In genomic region chr3:187169231-187169960, GRCh38 we compare ENCODE assay signal across 19 cellular contexts. TPM values are rescaled to one million over a fixed set of nuclear protein-coding genes. Genes with fewer than 3 reads are reported as not detected.
DNase-seq lines count a peak whose midpoint lies in the region; ATAC-seq and TF ChIP-seq lines count a peak whose summit lies in the region.
"Had no signal": no experiment of that assay in that cellular context is flagged by ENCODE, and none has a peak within 500 bp of the region (broad histone marks: within the 10 kb centered on the region; RNA-seq: fewer than 3 reads in every experiment).

No MANE protein-coding gene starts in this region.

- peak overlapping the region; percentile 39 for H2BK120ac ChIP-seq in trophoblast cell (ENCODE audit: insufficient read depth, low read length, poor library complexity)

- peaks cover 0 to 3% (median 2%) of the 10 kb centered on the region in 4 donors for H3K4me1 Mint-ChIP-seq in naive thymus-derived CD8-positive, alpha-beta T cell

- intact Hi-C loops in tibial artery (cut with DNase I; ENCODE audit: low total_unique reads): loop anchor here (10.0 kb wide), 1 partner anchor 55 kb away; no protein-coding TSS in a partner anchor

- H3K27me3 ChIP-seq in SJSA1 (replicated peaks): no peaks in the 10 kb centered on the region
- no peaks in the 10 kb centered on the region for H3K27me3 ChIP-seq in trophoblast cell (ENCODE audit: insufficient read depth, low read length)
- no peaks in the 10 kb centered on the region for H3K27me3 ChIP-seq in tibial artery
- H3K27me3 ChIP-seq: BE2C, MG63 had no signal

- no peak overlapping the region for H2BK5ac ChIP-seq in trophoblast cell (ENCODE audit: low read depth, low read length, poor library complexity)

- H4K91ac ChIP-seq in trophoblast cell (ENCODE audit: low read depth, low read length): no peak overlapping the region

- H3K4me1 ChIP-seq in SJSA1 (replicated peaks) (peaks cover 18% of the 10 kb centered on the region), trophoblast cell (ENCODE audit: control insufficient read depth in 1 of 2, insufficient read depth in 2 of 2, low read length in 2 of 2) (peaks cover 0 to 9% of the 10 kb centered on the region in 2 experiments), tibial artery (peaks cover 0 to 29% (median 20%) of the 10 kb centered on the region in 4 donors)
- H3K4me1 ChIP-seq: BE2C had no signal

- no peak overlapping the region for H4K12ac ChIP-seq in trophoblast cell (ENCODE audit: low read depth, low read length)

- H2BK12ac ChIP-seq in trophoblast cell (ENCODE audit: low read length): peak overlapping the region; percentile 81

- DNase-seq in LNCaP clone FGC (ENCODE audit: low read depth): peak; percentile 11
- DNase-seq in SJSA1 (ENCODE audit: low read depth in 1 of 2, low spot score in 2 of 2): peak in 1 of 2 experiments; percentile 17
- DNase-seq in trophoblast cell: peak; percentile 20 to 85
- DNase-seq in NCI-H510A (lab: John Stamatoyannopoulos, UW): no peak
- no peak for DNase-seq in tibial artery
- no peak for DNase-seq in naive thymus-derived CD8-positive, alpha-beta T cell
- DNase-seq: BE2C; Calu3; CD4-positive, alpha-beta T cell; DMS53; KG1; MG63; NCI-H1092; NCI-H2081 treated with DMSO at 0.1 percent for 48 hours; NCI-H524; SHP77 treated with DMSO at 0.1 percent for 48 hours had no signal

- H3K9ac ChIP-seq in trophoblast cell (ENCODE audit: low read length): no peak overlapping the region

- H2AK5ac ChIP-seq in trophoblast cell (ENCODE audit: low read length): no peak overlapping the region

- no peak overlapping the region for H3K4ac ChIP-seq in trophoblast cell (ENCODE audit: low read depth, low read length)

- H3K27ac ChIP-seq in SJSA1 (peak overlapping the region; percentile 24; the same call in 1 of the 2 replicates), trophoblast cell (ENCODE audit: low read depth, low read length) (no peak overlapping the region), tibial artery (no peak overlapping the region)

- no peaks in the 10 kb centered on the region for H3K79me2 ChIP-seq in trophoblast cell (ENCODE audit: control insufficient read depth, insufficient read depth, low read length, poor library complexity)

- no CpG with 5 or more reads among the region's 2 CpGs for WGBS in trophoblast cell (ENCODE audit: extremely low coverage, insufficient coverage, insufficient read length)

- TF ChIP-seq CTCF in LNCaP clone FGC (IDR thresholded peaks at IDR 0.05; ENCODE audit: control insufficient read depth, extremely low read depth, insufficient read depth) (no peak), tibial artery (IDR thresholded peaks at IDR 0.05) (no peak)

- no peak overlapping the region for H3K27ac Mint-ChIP-seq in naive thymus-derived CD8-positive, alpha-beta T cell

- H3K79me1 ChIP-seq in trophoblast cell (ENCODE audit: low read length): peaks cover 5% of the 10 kb centered on the region

- no peaks in the 10 kb centered on the region for H3K9me3 ChIP-seq in SJSA1 (replicated peaks)
- no peaks in the 10 kb centered on the region for H3K9me3 ChIP-seq in trophoblast cell (ENCODE audit: insufficient read depth, low read depth, low read length)
- H3K9me3 ChIP-seq in tibial artery: no peaks in the 10 kb centered on the region
- H3K9me3 ChIP-seq: BE2C, HAP-1 had no signal

- H3K4me2 ChIP-seq in trophoblast cell (ENCODE audit: low read length): no peak overlapping the region

- no peak overlapping the region for H2AFZ ChIP-seq in trophoblast cell (ENCODE audit: insufficient read depth, low read length, poor library complexity)

- ATAC-seq in esophagus mucosa: peak; percentile 78
- no peak for ATAC-seq in naive thymus-derived CD8-positive, alpha-beta T cell

- H3K18ac ChIP-seq in trophoblast cell (ENCODE audit: low read length): no peak overlapping the region

- H4K8ac ChIP-seq in trophoblast cell (ENCODE audit: low read depth, low read length): no peak overlapping the region

- H3K36me3 ChIP-seq in SJSA1: no peaks in the 10 kb centered on the region
- H3K36me3 ChIP-seq in trophoblast cell (ENCODE audit: control insufficient read depth in 1 of 2, insufficient read depth in 2 of 2, low read length in 2 of 2): no peaks in the 10 kb centered on the region
- no peaks in the 10 kb centered on the region for H3K36me3 ChIP-seq in tibial artery
- H3K36me3 ChIP-seq: BE2C, HAP-1, MG63 had no signal

- H3K9me3 Mint-ChIP-seq in naive thymus-derived CD8-positive, alpha-beta T cell: no peaks in the 10 kb centered on the region
- H3K9me3 Mint-ChIP-seq: CD4-positive, alpha-beta T cell had no signal

- POLR2A ChIA-PET in naive thymus-derived CD8-positive, alpha-beta T cell (lab: Charles Lee): no interaction called here

- peaks cover 0 to 5% (median 0%) of the 10 kb centered on the region in 5 donors for H3K27me3 Mint-ChIP-seq in naive thymus-derived CD8-positive, alpha-beta T cell
- H3K27me3 Mint-ChIP-seq: CD4-positive, alpha-beta T cell had no signal

- no peak overlapping the region for H3K14ac ChIP-seq in trophoblast cell (ENCODE audit: low read length)

- H3K4me3 ChIP-seq in LNCaP clone FGC (ENCODE audit: low read depth, low read length) (no peak overlapping the region), SJSA1 (no peak overlapping the region), trophoblast cell (ENCODE audit: low read depth, low read length) (no peak overlapping the region), tibial artery (no peak overlapping the region)
- H3K4me3 ChIP-seq: HAP-1, MG63 had no signal

- peaks cover 0 to 1% (median 0%) of the 10 kb centered on the region in 3 donors for H3K36me3 Mint-ChIP-seq in naive thymus-derived CD8-positive, alpha-beta T cell

- H3K4me3 Mint-ChIP-seq in naive thymus-derived CD8-positive, alpha-beta T cell: no peak overlapping the region
- H3K4me3 Mint-ChIP-seq: CD4-positive, alpha-beta T cell had no signal

- H3K23ac ChIP-seq in trophoblast cell (ENCODE audit: low read length): no peak overlapping the region

RNA-seq across cellular contexts. Expression of gene RTP1, which starts 27.9 kb away (rescaled TPM):
- not detected in 2 replicates for total RNA-seq in SJSA1 (2014; rRNA removed; shearing (Covaris generic))
- not detected for total RNA-seq in esophagus mucosa
- polyA plus RNA-seq in trophoblast cell (2013): not detected in 2 replicates
- not detected for total RNA-seq in naive thymus-derived CD8-positive, alpha-beta T cell
- not detected for polyA plus RNA-seq in naive thymus-derived CD8-positive, alpha-beta T cell
- total RNA-seq: Calu3; CD4-positive, alpha-beta T cell had no signal
- polyA plus RNA-seq: AG04450 had no signal

RNA-seq across cellular contexts. Expression of gene RPL39L, which starts 30.1 kb away (rescaled TPM):
- 29.4 and 55.7 TPM in 2 replicates for total RNA-seq in SJSA1 (2014; rRNA removed; shearing (Covaris generic))
- total RNA-seq in esophagus mucosa: 12.0 TPM
- polyA plus RNA-seq in trophoblast cell (2013): 30.4 and 31.7 TPM in 2 replicates
- total RNA-seq in naive thymus-derived CD8-positive, alpha-beta T cell: 1 to 10 TPM; 1.2 to 1.4 TPM
- 10 to 100 TPM in 1 of 3 donors, 1 to 10 TPM in 2; 3.8 to 11.2 (median 4.4) TPM for polyA plus RNA-seq in naive thymus-derived CD8-positive, alpha-beta T cell

Comparison
In these comparisons a context has a peak if more than half of its experiments do, and no peak if none do; other contexts are left out.
1. DNase-seq: peak in LNCaP clone FGC (single experiment) and trophoblast cell (2 of 2); none in NCI-H510A (single experiment), tibial artery (0 of 2) and naive thymus-derived CD8-positive, alpha-beta T cell (0 of 10).